Comparison of ENCODE assay signal across 1 cellular context in genomic region chr4:151361966-151362365, GRCh38.
A peak's percentile ranks its signal among the peaks of the same experiment; 100 is the strongest.
TF ChIP-seq lines count a peak whose summit lies in the region.

No MANE protein-coding gene starts in this region.

TF ChIP-seq in H1, 55 proteins besides CTCF, POLR2A, EP300 and RAD21:
- TF ChIP-seq FOSL1 (IDR thresholded peaks at IDR 0.05; ENCODE audit: insufficient read depth, low read depth, low read length) (no peak), TEAD4 (IDR thresholded peaks at IDR 0.05; ENCODE audit: low read depth, low read length) (peak; percentile 37; the same call in 1 of the 2 replicates), SUZ12 (IDR thresholded peaks at IDR 0.05; ENCODE audit: low read length) (no peak), HDAC6 (IDR thresholded peaks at IDR 0.05; ENCODE audit: low read depth, low read length) (no peak), ATF3 (IDR thresholded peaks at IDR 0.05; ENCODE audit: insufficient read depth, low read depth, low read length) (no peak), E2F6 (IDR thresholded peaks at IDR 0.05) (0 out of 2 replicates have a peak, but pooled peaks have one; percentile 9), TAF1 (IDR thresholded peaks at IDR 0.05; ENCODE audit: low read depth, low read length) (0 out of 2 replicates have a peak, but pooled peaks have one; percentile 1)
TF ChIP-seq in H1: peak in this region for 3.
